In genomic region chr3:25789209-25789595, GRCh38 we compare ENCODE assay signal across 8 cellular contexts. TPM values are rescaled to one million over a fixed set of nuclear protein-coding genes. Genes with fewer than 3 reads are reported as not detected.
DNase-seq lines count a peak whose midpoint lies in the region; ATAC-seq, FAIRE-seq and TF ChIP-seq lines count a peak whose summit lies in the region.

No MANE protein-coding gene starts in this region.

- H3K4me1 ChIP-seq in foreskin keratinocyte: peaks cover 4% of the 10 kb centered on the region
- H3K4me1 ChIP-seq in skeletal muscle satellite cell (ENCODE audit: control insufficient read depth, insufficient read depth, low read length): peaks cover 20% of the 10 kb centered on the region

- H3K9me3 ChIP-seq in WERI-Rb-1 (ENCODE audit: severe bottlenecking) (no peaks in the 10 kb centered on the region), skeletal muscle satellite cell (replicated peaks; ENCODE audit: low read length) (no peaks in the 10 kb centered on the region)

- H3K36me3 ChIP-seq in WERI-Rb-1: no peaks in the 10 kb centered on the region
- peaks cover 9% of the 10 kb centered on the region for H3K36me3 ChIP-seq in skeletal muscle satellite cell (ENCODE audit: insufficient read depth, low read length)

- H3K27ac ChIP-seq in WERI-Rb-1: no peak overlapping the region
- peak overlapping the region; percentile 63 for H3K27ac ChIP-seq in foreskin keratinocyte

- H3K4me3 ChIP-seq in WERI-Rb-1 (ENCODE audit: low read depth, low read length): peak overlapping the region; percentile 75
- peak overlapping the region; percentile 85 for H3K4me3 ChIP-seq in skeletal muscle satellite cell (ENCODE audit: low read length)

- peak overlapping the region; percentile 80 for H3K4me2 ChIP-seq in skeletal muscle satellite cell (ENCODE audit: low read length)

- FAIRE-seq in GM19239 (lab: Jason Lieb, UNC): peak; percentile 26

- TF ChIP-seq CTCF in WERI-Rb-1 (IDR thresholded peaks at IDR 0.05; ENCODE audit: low read depth, low read length): no peak
- no peak for TF ChIP-seq CTCF in foreskin keratinocyte (conservative IDR thresholded peaks at IDR 0.05)

- peak overlapping the region; percentile 88 for H3K9ac ChIP-seq in skeletal muscle satellite cell (ENCODE audit: low read depth, low read length)

- DNase-seq in GM19239 (ENCODE audit: insufficient read length, low spot score) (no peak), WERI-Rb-1 (no peak), foreskin keratinocyte (no peak), NCI-H1092 (lab: John Stamatoyannopoulos, UW) (no peak), kidney tubule cell (ENCODE audit: low spot score) (no peak)

- ATAC-seq in foreskin keratinocyte: no peak
- no peak for ATAC-seq in GM18870 (IDR thresholded peaks at IDR 0.05; ENCODE audit: unreplicated experiment)
- ATAC-seq in esophagus mucosa: no peak

- H3K27me3 ChIP-seq in WERI-Rb-1 (ENCODE audit: insufficient read depth, low read depth, severe bottlenecking) (no peaks in the 10 kb centered on the region), foreskin keratinocyte (no peaks in the 10 kb centered on the region), skeletal muscle satellite cell (ENCODE audit: control insufficient read depth, insufficient read depth, low read length) (no peaks in the 10 kb centered on the region)

RNA-seq across cellular contexts. Expression of gene OXSM, which starts 0.7 kb away (rescaled TPM):
- total RNA-seq in foreskin keratinocyte (11.1 and 11.9 TPM in 2 replicates), esophagus mucosa (7.1 TPM)
- polyA plus RNA-seq in foreskin keratinocyte: 10.8 and 12.0 TPM in 2 replicates
- total RNA-seq in skeletal muscle satellite cell (2012; rRNA removed): 9.4 and 10.4 TPM in 2 replicates

RNA-seq across cellular contexts. Expression of gene NGLY1, which starts 6.0 kb away (rescaled TPM):
- total RNA-seq in foreskin keratinocyte: 19.5 and 20.1 TPM in 2 replicates
- polyA plus RNA-seq in foreskin keratinocyte: 13.6 and 14.8 TPM in 2 replicates
- total RNA-seq in skeletal muscle satellite cell (2012; rRNA removed): 27.1 and 37.8 TPM in 2 replicates
- total RNA-seq in esophagus mucosa: 25.9 TPM
